ENCODE assay signal across 9 cellular contexts in the genomic region with DNA sequence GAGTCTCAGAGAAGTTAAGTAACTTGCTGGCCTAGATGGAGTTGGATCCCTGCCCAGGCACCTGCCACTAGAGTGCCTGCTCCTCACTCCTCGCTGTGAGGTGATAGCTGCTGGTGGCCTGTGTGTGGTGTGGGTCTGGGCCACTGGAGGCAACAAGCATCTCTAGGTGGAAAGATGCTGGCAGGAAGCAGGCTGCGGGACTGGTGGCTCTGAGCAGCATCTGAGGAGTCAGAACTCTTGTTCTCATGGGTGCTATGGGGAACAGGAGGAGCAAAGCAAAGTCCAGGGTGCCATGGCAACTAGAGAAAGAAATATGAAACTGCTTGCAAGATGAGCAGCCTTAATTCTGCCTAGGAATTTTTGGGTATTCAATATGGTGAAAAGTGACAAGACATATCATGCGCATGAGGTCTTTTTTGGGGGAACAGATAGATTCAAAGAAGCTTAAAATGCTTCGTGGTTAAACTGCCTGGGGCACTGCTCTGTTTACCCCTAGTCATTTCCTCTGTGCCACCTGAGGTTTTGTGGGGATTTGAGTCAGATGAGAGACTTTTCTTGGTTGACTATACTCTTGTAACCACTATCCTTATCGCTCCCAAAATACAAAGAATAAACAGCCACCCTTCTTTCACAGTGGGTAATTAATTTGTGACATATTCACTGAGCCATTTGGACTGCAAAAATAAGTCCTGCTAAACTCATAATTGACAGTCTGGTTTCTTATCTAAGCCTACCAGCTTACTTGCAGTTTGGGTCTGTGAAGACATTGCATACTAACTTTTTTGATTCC. TPM values are rescaled to one million over a fixed set of nuclear protein-coding genes. Genes with fewer than 3 reads are reported as not detected.
DNase-seq lines count a peak whose midpoint lies in the region; ATAC-seq lines count a peak whose summit lies in the region.
"Had no signal": no experiment of that assay in that cellular context is flagged by ENCODE, and none has a peak within 500 bp of the region (broad histone marks: within the 10 kb centered on the region; RNA-seq: fewer than 3 reads in every experiment).

No MANE protein-coding gene starts in this region.

- DNase-seq in DMS53 (lab: John Stamatoyannopoulos, UW), result peak; percentile 33
- no peak for DNase-seq in DMS53 treated with DMSO at 0.1 percent for 48 hours (lab: John Stamatoyannopoulos, UW; ENCODE audit: unreplicated experiment)
- DNase-seq in M059J (ENCODE audit: low read depth), result peak; percentile 87
- DNase-seq in activated T-cell treated with anti-CD3 and anti-CD28 coated beads, Interleukin-2, amount 50 U/mL, for 1 hour, result peak; percentile 30
- peak; percentile 8 to 23 for DNase-seq in stimulated activated CD4-positive, alpha-beta T cell treated with anti-CD3 and anti-CD28 coated beads, Interleukin-4, amount 100 ng/mL, for 48 hours (ENCODE audit: low read depth in 2 of 2)
- no peak for DNase-seq in GF-D8 (lab: John Stamatoyannopoulos, UW)

- ATAC-seq in HG02642 (IDR thresholded peaks at IDR 0.05; ENCODE audit: poor library complexity, unreplicated experiment) (no peak), GM21360 (IDR thresholded peaks at IDR 0.05; ENCODE audit: unreplicated experiment) (no peak)
- ATAC-seq: SK-N-SH treated with all-trans-retinoic acid at 6 μM for 48 hours had no signal

RNA-seq across cellular contexts. Expression of a gene that starts 50.3 kb away (rescaled TPM):
- total RNA-seq in M059J (2014; rRNA removed; shearing (Covaris generic)), result 0.15 and 0.84 TPM in 2 replicates

Comparison
In these comparisons a context has a peak if more than half of its experiments do, and no peak if none do; other contexts are left out.
1. DNase-seq: peak in DMS53 (single experiment), M059J (single experiment), activated T-cell treated with anti-CD3 and anti-CD28 coated beads, Interleukin-2, amount 50 U/mL, for 1 hour (single experiment) and stimulated activated CD4-positive, alpha-beta T cell treated with anti-CD3 and anti-CD28 coated beads, Interleukin-4, amount 100 ng/mL, for 48 hours (2 of 2); none in DMS53 treated with DMSO at 0.1 percent for 48 hours (single experiment) and GF-D8 (single experiment).